Comparison of ENCODE assay signal across 1 cellular context in the genomic region with DNA sequence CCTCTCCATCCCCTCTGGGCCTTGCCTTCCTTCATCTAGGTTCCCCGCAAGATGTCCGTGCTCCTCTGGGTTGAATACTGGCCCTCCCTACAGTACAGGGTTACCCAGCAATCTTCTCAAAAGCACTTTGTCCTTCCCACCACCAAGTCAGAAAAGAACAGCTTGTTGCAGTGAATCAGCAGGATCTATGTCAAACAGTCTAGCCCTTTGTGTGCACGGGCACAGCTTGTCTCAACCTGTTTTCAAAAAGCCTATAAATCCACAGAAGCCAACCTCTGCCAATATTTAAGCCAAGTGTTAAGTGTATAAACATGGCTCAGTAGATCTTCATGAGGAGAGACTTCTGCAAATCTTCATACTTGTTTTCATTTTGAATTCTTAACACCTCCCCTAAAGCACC.
TF ChIP-seq lines count a peak whose summit lies in the region.

No MANE protein-coding gene starts in this region.

TF ChIP-seq in WTC11, 78 proteins besides CTCF, POLR2A, EP300 and RAD21 (continued from another document):
- TF ChIP-seq FOXP4 (CRISPR knock-in tag; IDR thresholded peaks at IDR 0.05) (no peak), ELF4 (CRISPR knock-in tag; IDR thresholded peaks at IDR 0.05; ENCODE audit: low read depth) (no peak), ZNF512 (CRISPR knock-in tag; IDR thresholded peaks at IDR 0.05; ENCODE audit: borderline replicate concordance) (no peak), SP1 (CRISPR knock-in tag; conservative IDR thresholded peaks at IDR 0.05) (no peak), OVOL2 (CRISPR knock-in tag; IDR thresholded peaks at IDR 0.05; ENCODE audit: borderline replicate concordance) (no peak)
- TF ChIP-seq, protein P1, sequence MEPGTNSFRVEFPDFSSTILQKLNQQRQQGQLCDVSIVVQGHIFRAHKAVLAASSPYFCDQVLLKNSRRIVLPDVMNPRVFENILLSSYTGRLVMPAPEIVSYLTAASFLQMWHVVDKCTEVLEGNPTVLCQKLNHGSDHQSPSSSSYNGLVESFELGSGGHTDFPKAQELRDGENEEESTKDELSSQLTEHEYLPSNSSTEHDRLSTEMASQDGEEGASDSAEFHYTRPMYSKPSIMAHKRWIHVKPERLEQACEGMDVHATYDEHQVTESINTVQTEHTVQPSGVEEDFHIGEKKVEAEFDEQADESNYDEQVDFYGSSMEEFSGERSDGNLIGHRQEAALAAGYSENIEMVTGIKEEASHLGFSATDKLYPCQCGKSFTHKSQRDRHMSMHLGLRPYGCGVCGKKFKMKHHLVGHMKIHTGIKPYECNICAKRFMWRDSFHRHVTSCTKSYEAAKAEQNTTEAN (CRISPR knock-in tag; IDR thresholded peaks at IDR 0.05): no peak
- TF ChIP-seq, protein P2, sequence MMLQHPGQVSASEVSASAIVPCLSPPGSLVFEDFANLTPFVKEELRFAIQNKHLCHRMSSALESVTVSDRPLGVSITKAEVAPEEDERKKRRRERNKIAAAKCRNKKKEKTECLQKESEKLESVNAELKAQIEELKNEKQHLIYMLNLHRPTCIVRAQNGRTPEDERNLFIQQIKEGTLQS (CRISPR knock-in tag; conservative IDR thresholded peaks at IDR 0.05): no peak
